In the genomic region with DNA sequence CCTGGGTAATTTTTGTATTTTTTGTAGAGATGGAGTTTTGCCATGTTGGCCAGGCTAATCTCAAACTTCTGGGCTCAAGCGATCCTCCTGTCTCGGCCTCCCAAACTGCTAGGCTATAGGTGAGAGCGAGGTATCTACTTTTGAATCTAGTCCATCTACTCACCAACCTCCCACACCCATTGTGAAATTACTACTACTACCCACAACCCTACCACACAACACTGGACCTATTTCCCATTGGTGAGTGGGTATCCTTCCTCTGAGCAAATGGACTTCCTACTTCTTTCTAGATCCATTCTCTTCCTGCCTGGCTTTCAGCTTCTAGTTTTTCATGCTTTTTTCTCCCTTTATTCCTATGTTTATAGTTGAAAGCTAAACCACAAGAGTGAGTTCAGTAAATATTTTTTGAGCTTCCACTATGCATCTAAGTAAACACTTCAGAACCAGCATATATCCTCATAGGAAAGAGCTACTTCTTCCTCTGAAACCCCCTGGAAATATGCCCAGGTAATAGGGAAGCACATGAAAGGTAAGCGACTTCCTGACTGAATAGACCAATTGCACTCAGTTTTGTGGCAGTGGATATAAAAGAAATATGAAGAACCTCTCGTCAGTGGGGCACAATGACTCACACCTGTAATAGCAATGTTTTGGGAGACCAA, we compare ENCODE assay signal across 25 cellular contexts. TPM values are rescaled to one million over a fixed set of nuclear protein-coding genes. Genes with fewer than 3 reads are reported as not detected.
DNase-seq lines count a peak whose midpoint lies in the region; ATAC-seq and TF ChIP-seq lines count a peak whose summit lies in the region.
"Had no signal": no experiment of that assay in that cellular context is flagged by ENCODE, and none has a peak within 500 bp of the region (broad histone marks: within the 10 kb centered on the region; RNA-seq: fewer than 3 reads in every experiment).

No MANE protein-coding gene starts in this region.

- H3K4me3 ChIP-seq in IMR-90 (ENCODE audit: insufficient read depth, low read depth, low read length) (no peak overlapping the region), Karpas-422 (ENCODE audit: low read length) (no peak overlapping the region)
- no peak overlapping the region for H3K4me3 ChIP-seq in CD4-positive, alpha-beta memory T cell (ENCODE audit: low read length in 2 of 2)
- H3K4me3 ChIP-seq: Peyer's patch, SJCRH30, tibial artery had no signal

- CTCF ChIA-PET in IMR-90 (lab: Yijun Ruan, JAX): interaction anchor here (0.7 kb wide), 1 partner anchor 700 kb away, joined by 5 read pairs; no protein-coding TSS in a partner anchor
- CTCF ChIA-PET in CD4-positive, alpha-beta memory T cell (lab: Charles Lee; ENCODE audit: partially characterized antibody): no interaction called here

- peak overlapping the region; percentile 54 for H3K27ac Mint-ChIP-seq in memory B cell
- H3K27ac Mint-ChIP-seq in CD4-positive, alpha-beta memory T cell: no peak overlapping the region
- H3K27ac Mint-ChIP-seq: activated naive CD8-positive, alpha-beta T cell treated with anti-CD3 and anti-CD28 coated beads, Interleukin-2, amount 10 ng/mL, durations not matched to agents 7 days and 5 days had no signal

- H3K36me3 ChIP-seq in IMR-90 (ENCODE audit: control insufficient read depth, insufficient read depth, low read length) (no peaks in the 10 kb centered on the region), Karpas-422 (ENCODE audit: insufficient read depth, low read length) (no peaks in the 10 kb centered on the region)
- no peaks in the 10 kb centered on the region for H3K36me3 ChIP-seq in CD4-positive, alpha-beta memory T cell (ENCODE audit: insufficient read depth, low read length)
- H3K36me3 ChIP-seq: Peyer's patch, SJCRH30, tibial artery had no signal

- no peak for TF ChIP-seq CTCF in IMR-90 (conservative IDR thresholded peaks at IDR 0.05; ENCODE audit: low read depth, low read length)

- H3K4me1 ChIP-seq in IMR-90 (ENCODE audit: control insufficient read depth, insufficient read depth, low read length): peaks cover 14% of the 10 kb centered on the region
- no peaks in the 10 kb centered on the region for H3K4me1 ChIP-seq in CD4-positive, alpha-beta memory T cell (ENCODE audit: insufficient read depth, low read length)
- H3K4me1 ChIP-seq in Karpas-422 (ENCODE audit: low read length): peaks cover 7% of the 10 kb centered on the region
- H3K4me1 ChIP-seq: SJCRH30 had no signal

- H3K4me2 ChIP-seq in IMR-90 (ENCODE audit: low read depth, low read length): peak overlapping the region; percentile 28; the same call in 1 of the 2 replicates
- no peak overlapping the region for H3K4me2 ChIP-seq in Karpas-422 (ENCODE audit: low read depth, low read length, poor library complexity, severe bottlenecking)

- no peaks in the 10 kb centered on the region for H3K79me2 ChIP-seq in Karpas-422 (ENCODE audit: low read length)

- intact Hi-C loops in IMR-90 (cut with micrococcal nuclease): no loop called here
- intact Hi-C loops in CD4-positive, alpha-beta memory T cell (cut with micrococcal nuclease): no loop called here

- H3K36me3 Mint-ChIP-seq in memory B cell: no peaks in the 10 kb centered on the region
- no peaks in the 10 kb centered on the region for H3K36me3 Mint-ChIP-seq in CD4-positive, alpha-beta memory T cell

- H3K27me3 ChIP-seq in IMR-90 (ENCODE audit: control insufficient read depth, insufficient read depth, low read length) (no peaks in the 10 kb centered on the region), Karpas-422 (ENCODE audit: low read length) (no peaks in the 10 kb centered on the region)
- H3K27me3 ChIP-seq in CD4-positive, alpha-beta memory T cell (ENCODE audit: insufficient read depth, low read length): no peaks in the 10 kb centered on the region
- H3K27me3 ChIP-seq: Peyer's patch, SJCRH30, tibial artery had no signal

- no peaks in the 10 kb centered on the region for H3K9me2 ChIP-seq in Karpas-422 (replicated peaks; ENCODE audit: insufficient read depth, low read length)

- no peak overlapping the region for H4K5ac ChIP-seq in IMR-90 (ENCODE audit: low read depth, low read length)

- H3K9me1 ChIP-seq in IMR-90 (ENCODE audit: insufficient read depth, low read length): peaks cover 9% of the 10 kb centered on the region

- peaks cover 52 to 69% of the 10 kb centered on the region in 2 experiments for H3K79me1 ChIP-seq in IMR-90 (ENCODE audit: low read depth in 1 of 2, low read length in 2 of 2)

- peak overlapping the region; percentile 16; the same call in 1 of the 2 replicates for H2BK20ac ChIP-seq in IMR-90 (ENCODE audit: low read depth, low read length)

- H3K4me1 Mint-ChIP-seq in memory B cell: peaks cover 49% of the 10 kb centered on the region
- H3K4me1 Mint-ChIP-seq in CD4-positive, alpha-beta memory T cell: no peaks in the 10 kb centered on the region

- H3K4me3 Mint-ChIP-seq in memory B cell: peak overlapping the region; percentile 55
- no peak overlapping the region for H3K4me3 Mint-ChIP-seq in CD4-positive, alpha-beta memory T cell
- H3K4me3 Mint-ChIP-seq: activated naive CD8-positive, alpha-beta T cell treated with anti-CD3 and anti-CD28 coated beads, Interleukin-2, amount 10 ng/mL, durations not matched to agents 7 days and 5 days; naive thymus-derived CD4-positive, alpha-beta T cell had no signal

- in situ Hi-C loops in IMR-90 (cut with MboI; ENCODE audit: low sequenced_read_pairs): no loop called here

- H3K23ac ChIP-seq in IMR-90 (ENCODE audit: low read depth, low read length): peak overlapping the region; percentile 48; the same call in 1 of the 2 replicates

- H2AK5ac ChIP-seq in IMR-90 (ENCODE audit: low read depth, low read length): peak overlapping the region; percentile 21; the same call in 1 of the 2 replicates

- 0 out of 2 replicates have a peak overlapping the region, but pooled peaks have one; percentile 31 for H3K4ac ChIP-seq in IMR-90 (ENCODE audit: low read depth, low read length)

- H2AK9ac ChIP-seq in IMR-90 (replicated peaks; ENCODE audit: low read depth, low read length, poor library complexity): no peak overlapping the region

- no peaks in the 10 kb centered on the region for H3K9me3 Mint-ChIP-seq in memory B cell
- H3K9me3 Mint-ChIP-seq in CD4-positive, alpha-beta memory T cell: peaks cover 0 to 2% (median 0%) of the 10 kb centered on the region in 8 donors
- H3K9me3 Mint-ChIP-seq: activated naive CD8-positive, alpha-beta T cell treated with anti-CD3 and anti-CD28 coated beads, Interleukin-2, amount 10 ng/mL, durations not matched to agents 7 days and 5 days had no signal

- H2BK15ac ChIP-seq in IMR-90 (ENCODE audit: low read depth, low read length): peak overlapping the region; percentile 28; the same call in 1 of the 3 replicates

- ATAC-seq in IMR-90 (ENCODE audit: low read depth) (no peak; the same call in 1 of the 2 replicates), memory B cell (ENCODE audit: low read depth) (no peak)
- ATAC-seq: esophagus mucosa; naive thymus-derived CD4-positive, alpha-beta T cell had no signal

- no peak overlapping the region for H3K18ac ChIP-seq in IMR-90 (ENCODE audit: low read depth, low read length)

- no TSS peak for BruUV-seq in IMR-90 (replicated peaks; lab: Mats Ljungman, UMichigan)

- POLR2A ChIA-PET in IMR-90 (lab: Charles Lee; ENCODE audit: unreplicated experiment): no interaction called here
- POLR2A ChIA-PET in CD4-positive, alpha-beta memory T cell (lab: Charles Lee; ENCODE audit: partially characterized antibody): no interaction called here

- H2AFZ ChIP-seq in IMR-90 (replicated peaks; ENCODE audit: low read length, poor library complexity) (no peak overlapping the region), Karpas-422 (ENCODE audit: low read length) (no peak overlapping the region)

- peak overlapping the region; percentile 43; the same call in 1 of the 2 replicates for H3K14ac ChIP-seq in IMR-90 (replicated peaks; ENCODE audit: low read depth, low read length)

- dilution Hi-C loops in IMR-90 (cut with HindIII; ENCODE audit: low sequenced_read_pairs, unreplicated experiment): no loop called here

- H3K9me3 ChIP-seq in IMR-90 (ENCODE audit: control insufficient read depth, insufficient read depth, low read length) (no peaks in the 10 kb centered on the region), Karpas-422 (ENCODE audit: low read length) (no peaks in the 10 kb centered on the region)
- H3K9me3 ChIP-seq in CD4-positive, alpha-beta memory T cell (ENCODE audit: control insufficient read depth in 1 of 2, low read length in 2 of 2): no peaks in the 10 kb centered on the region
- H3K9me3 ChIP-seq: Peyer's patch, SJCRH30, tibial artery had no signal

- H2BK120ac ChIP-seq in IMR-90 (ENCODE audit: low read depth, low read length): peak overlapping the region; percentile 47

- TF ChIP-seq RAD21 in IMR-90 (IDR thresholded peaks at IDR 0.05; ENCODE audit: low read length): no peak

- 67% methylated on average over 1 of the region's 5 CpGs; no CpG with 5 or more reads in 1 of the 2 experiments for WGBS in IMR-90 (ENCODE audit: extremely low coverage in 2 of 2, insufficient read length in 1 of 2), 2 experiments

- peak; percentile 77 for DNase-seq in DMS53 (lab: John Stamatoyannopoulos, UW)
- no peak for DNase-seq in IMR-90
- peak; percentile 23 for DNase-seq in SW480 (ENCODE audit: low spot score)
- no peak for DNase-seq in memory B cell (ENCODE audit: low spot score in 2 of 2)
- no peak for DNase-seq in CD4-positive, alpha-beta memory T cell
- no peak for DNase-seq in KG1 (lab: John Stamatoyannopoulos, UW)
- DNase-seq in Karpas-422: no peak
- DNase-seq in COR-L47 (lab: John Stamatoyannopoulos, UW): no peak
- DNase-seq: activated CD4-positive, alpha-beta T cell treated with anti-CD3 and anti-CD28 coated beads, Interleukin-2, amount 50 U/mL, for 1 hour; activated naive CD8-positive, alpha-beta T cell treated with anti-CD3 and anti-CD28 coated beads, Interleukin-2, amount 10 ng/mL, durations not matched to agents 7 days and 5 days; effector memory CD4-positive, alpha-beta T cell; hypothalamus; islet precursor cell; naive thymus-derived CD4-positive, alpha-beta T cell; NCI-H510A; NK-92 treated with Interleukin-12 subunit alpha and Interleukin-12 subunit beta, amount 100 ng/mL, for 24 hours; occipital lobe; Peyer's patch; SJCRH30; small intestine; stimulated activated naive CD4-positive, alpha-beta T cell; T-helper 2 cell; tibial artery had no signal

- no peak overlapping the region for H3K56ac ChIP-seq in IMR-90 (ENCODE audit: extremely low read depth, insufficient read depth, low read length)

- H2BK5ac ChIP-seq in IMR-90 (ENCODE audit: low read depth, low read length, poor library complexity, severe bottlenecking): no peak overlapping the region

- no peak overlapping the region; a peak in 1 of 4 replicates for H4K8ac ChIP-seq in IMR-90 (ENCODE audit: low read depth in 2 of 2, low read length in 2 of 2)

- H3K27ac ChIP-seq in IMR-90 (ENCODE audit: insufficient read depth, low read length) (no peak overlapping the region), Karpas-422 (ENCODE audit: low read length) (no peak overlapping the region)
- H3K27ac ChIP-seq in CD4-positive, alpha-beta memory T cell (ENCODE audit: low read depth, low read length): no peak overlapping the region
- H3K27ac ChIP-seq: SJCRH30, VCaP had no signal

- H3K9ac ChIP-seq in IMR-90 (ENCODE audit: low read depth, low read length) (no peak overlapping the region), Karpas-422 (ENCODE audit: low read length) (no peak overlapping the region)

- no peaks in the 10 kb centered on the region for H3K27me3 Mint-ChIP-seq in memory B cell
- H3K27me3 Mint-ChIP-seq in CD4-positive, alpha-beta memory T cell: peaks cover 2% of the 10 kb centered on the region in 2 donors

- no peak for TF ChIP-seq POLR2A in IMR-90 (IDR thresholded peaks at IDR 0.05; ENCODE audit: low read depth, low read length)

- no peak overlapping the region for H4K91ac ChIP-seq in IMR-90 (ENCODE audit: insufficient read depth, low read depth, low read length)

- H4K20me1 ChIP-seq in IMR-90 (ENCODE audit: insufficient read depth, low read length) (peaks cover 19% of the 10 kb centered on the region; the same call in 1 of the 2 replicates), Karpas-422 (ENCODE audit: insufficient read depth, low read depth, low read length) (no peaks in the 10 kb centered on the region)

RNA-seq across cellular contexts. Expression of a gene that starts 39.1 kb away (rescaled TPM):
- total RNA-seq in IMR-90 (2012; rRNA removed): 35.8 and 37.3 TPM in 2 replicates
- polyA plus RNA-seq in IMR-90 (2012; rRNA removed): 13.4 and 13.5 TPM in 2 replicates
- 15.1 and 17.9 TPM in 2 replicates for polyA plus RNA-seq in IMR-90 (2012; cell fraction: cytosol; rRNA removed)
- 13.0 and 24.0 TPM in 2 replicates for polyA plus RNA-seq in IMR-90 (2012; cell fraction: nucleus; rRNA removed; ENCODE audit: low replicate concordance)
- 1 to 10 TPM; 2.1 to 4.6 TPM for total RNA-seq in CD4-positive, alpha-beta memory T cell
- polyA plus RNA-seq in CD4-positive, alpha-beta memory T cell: not detected
- total RNA-seq in Karpas-422 (2014; rRNA removed; shearing (Covaris generic); ENCODE audit: low replicate concordance): 0.25 and 1.5 TPM in 2 replicates
- polyA plus RNA-seq: naive thymus-derived CD4-positive, alpha-beta T cell had no signal

Comparison
In these comparisons a context has a peak if more than half of its experiments do, and no peak if none do; other contexts are left out.
1. DNase-seq: peak in DMS53 (single experiment) and SW480 (single experiment); none in IMR-90 (single experiment), memory B cell (0 of 2), CD4-positive, alpha-beta memory T cell (0 of 5), KG1 (single experiment), Karpas-422 (single experiment) and COR-L47 (single experiment).